Comparison of ENCODE assay signal across 1 cellular context in genomic region chr19:7920520-7921301, GRCh38.
TF ChIP-seq lines count a peak whose summit lies in the region.

No MANE protein-coding gene starts in this region.

TF ChIP-seq in K562, 482 proteins besides CTCF, POLR2A, EP300 and RAD21 (continued from another document and continues in another):
- no peak for TF ChIP-seq CHAMP1 (IDR thresholded peaks at IDR 0.05)
- TF ChIP-seq TRIM28 (IDR thresholded peaks at IDR 0.05): no peak
- TF ChIP-seq HOXB6 (CRISPR knock-in tag; IDR thresholded peaks at IDR 0.05; ENCODE audit: borderline replicate concordance): no peak
- no peak for TF ChIP-seq JUN (IDR thresholded peaks at IDR 0.05; ENCODE audit: borderline replicate concordance, low read depth, low read length)
- peak; percentile 77; the same call in 1 of the 2 replicates for TF ChIP-seq JUN (CRISPR knock-in tag; IDR thresholded peaks at IDR 0.05; ENCODE audit: borderline replicate concordance)
- no peak for TF ChIP-seq ETV5 (CRISPR knock-in tag; IDR thresholded peaks at IDR 0.05; ENCODE audit: low read depth)
- TF ChIP-seq TCFL5 (CRISPR knock-in tag; conservative IDR thresholded peaks at IDR 0.05): no peak
- no peak for TF ChIP-seq ZNF589 (CRISPR knock-in tag; IDR thresholded peaks at IDR 0.05; ENCODE audit: low read depth)
- no peak for TF ChIP-seq ZNF239 (CRISPR knock-in tag; IDR thresholded peaks at IDR 0.05)
- no peak for TF ChIP-seq ZNF639 (CRISPR knock-in tag; conservative IDR thresholded peaks at IDR 0.05 in 1 of 2, IDR thresholded peaks at IDR 0.05 in 1 of 2)
- no peak for TF ChIP-seq ZNF232 (CRISPR knock-in tag; IDR thresholded peaks at IDR 0.05)
- TF ChIP-seq TAF15 (IDR thresholded peaks at IDR 0.05; ENCODE audit: low read depth, low read length): no peak
- TF ChIP-seq ZNF592 (IDR thresholded peaks at IDR 0.05): no peak
- no peak for TF ChIP-seq ZSCAN29 (IDR thresholded peaks at IDR 0.05)
- TF ChIP-seq LEF1 (IDR thresholded peaks at IDR 0.05): no peak; the same call in 1 of the 2 replicates
- no peak for TF ChIP-seq USF1 (CRISPR knock-in tag; IDR thresholded peaks at IDR 0.05)
- TF ChIP-seq ZNF76 (CRISPR knock-in tag; IDR thresholded peaks at IDR 0.05; ENCODE audit: borderline replicate concordance): no peak
- no peak for TF ChIP-seq ZC3H8 (IDR thresholded peaks at IDR 0.05)
- no peak for TF ChIP-seq CHD1 (IDR thresholded peaks at IDR 0.05; ENCODE audit: low read length)
- no peak for TF ChIP-seq ZNF121 (CRISPR knock-in tag; conservative IDR thresholded peaks at IDR 0.05)
- no peak for TF ChIP-seq RREB1 (CRISPR knock-in tag; IDR thresholded peaks at IDR 0.05)
- no peak for TF ChIP-seq ZBED1 (IDR thresholded peaks at IDR 0.05)
- no peak; the same call in 1 of the 2 replicates for TF ChIP-seq ZBTB7A (IDR thresholded peaks at IDR 0.05; ENCODE audit: borderline replicate concordance, control insufficient read depth, low read depth, low read length)
- peak; percentile 39; the same call in 1 of the 2 replicates for TF ChIP-seq MYC (IDR thresholded peaks at IDR 0.05; ENCODE audit: low read depth, low read length)
- no peak; the same call in 1 of the 2 replicates for TF ChIP-seq MYC (CRISPR knock-in tag; IDR thresholded peaks at IDR 0.05; ENCODE audit: borderline replicate concordance, low read depth)
- no peak for TF ChIP-seq MAFG (tag; conservative IDR thresholded peaks at IDR 0.05)
- TF ChIP-seq EHMT2 (IDR thresholded peaks at IDR 0.05): no peak
- no peak for TF ChIP-seq ZNF75A (CRISPR knock-in tag; IDR thresholded peaks at IDR 0.05)
- no peak; a peak in 1 of 4 replicates for TF ChIP-seq FOXA3 (CRISPR knock-in tag; conservative IDR thresholded peaks at IDR 0.05 in 1 of 2, IDR thresholded peaks at IDR 0.05 in 1 of 2)
- no peak for TF ChIP-seq SNRNP70 (optimal IDR thresholded peaks at IDR 0.05; ENCODE audit: low read depth, low read length)
- no peak for TF ChIP-seq CAMTA2 (CRISPR knock-in tag; conservative IDR thresholded peaks at IDR 0.05)
- TF ChIP-seq ZFP30 (CRISPR knock-in tag; IDR thresholded peaks at IDR 0.05; ENCODE audit: borderline replicate concordance): no peak
- no peak for TF ChIP-seq BMI1 (IDR thresholded peaks at IDR 0.05; ENCODE audit: low read length)
- TF ChIP-seq RCOR1 (IDR thresholded peaks at IDR 0.05; ENCODE audit: borderline replicate concordance in 1 of 2, low read depth in 2 of 2, low read length in 2 of 2): peak in 1 of 2 experiments; percentile 48; a peak in 2 of 4 replicates
- no peak for TF ChIP-seq CBX2 (IDR thresholded peaks at IDR 0.05; ENCODE audit: insufficient read depth, low read length, poor library complexity, severe bottlenecking)
- no peak for TF ChIP-seq ZNF740 (CRISPR knock-in tag; IDR thresholded peaks at IDR 0.05)
- no peak for TF ChIP-seq ZNF740 (tag; IDR thresholded peaks at IDR 0.05)
- TF ChIP-seq CCNT2 (IDR thresholded peaks at IDR 0.05; ENCODE audit: borderline replicate concordance, extremely low read depth, insufficient read length, low read depth, low read length): peak; percentile 1
- TF ChIP-seq NFIX (CRISPR knock-in tag; IDR thresholded peaks at IDR 0.05; ENCODE audit: low read depth): no peak
- no peak for TF ChIP-seq HMG20B (CRISPR knock-in tag; IDR thresholded peaks at IDR 0.05)
- 0 out of 2 replicates have a peak, but pooled peaks have one; percentile 48 for TF ChIP-seq KLF6 (CRISPR knock-in tag; IDR thresholded peaks at IDR 0.05; ENCODE audit: borderline replicate concordance)
- no peak for TF ChIP-seq GABPA (tag; conservative IDR thresholded peaks at IDR 0.05; ENCODE audit: low read depth)
- peak; percentile 10 for TF ChIP-seq RBFOX2 (IDR thresholded peaks at IDR 0.05; ENCODE audit: low read depth, low read length)
- peak; percentile 76 for TF ChIP-seq E2F5 (CRISPR knock-in tag; IDR thresholded peaks at IDR 0.05)
- TF ChIP-seq RAD51 (IDR thresholded peaks at IDR 0.05; ENCODE audit: borderline replicate concordance, low read depth): no peak
- peak in 1 of 2 experiments; percentile 53; a peak in 3 of 4 replicates for TF ChIP-seq MNT (conservative IDR thresholded peaks at IDR 0.05)
- TF ChIP-seq SAFB2 (IDR thresholded peaks at IDR 0.05; ENCODE audit: borderline replicate concordance, low read depth, low read length, severe bottlenecking): no peak
- no peak for TF ChIP-seq ZNF274 (IDR thresholded peaks at IDR 0.05; ENCODE audit: borderline replicate concordance, low read depth, low read length)
- peak; percentile 100 for TF ChIP-seq EGR1 (conservative IDR thresholded peaks at IDR 0.05)
- TF ChIP-seq POLR3G (IDR thresholded peaks at IDR 0.05; ENCODE audit: extremely low read depth, insufficient read length, insufficient replicate concordance): no peak
